In the genomic region with DNA sequence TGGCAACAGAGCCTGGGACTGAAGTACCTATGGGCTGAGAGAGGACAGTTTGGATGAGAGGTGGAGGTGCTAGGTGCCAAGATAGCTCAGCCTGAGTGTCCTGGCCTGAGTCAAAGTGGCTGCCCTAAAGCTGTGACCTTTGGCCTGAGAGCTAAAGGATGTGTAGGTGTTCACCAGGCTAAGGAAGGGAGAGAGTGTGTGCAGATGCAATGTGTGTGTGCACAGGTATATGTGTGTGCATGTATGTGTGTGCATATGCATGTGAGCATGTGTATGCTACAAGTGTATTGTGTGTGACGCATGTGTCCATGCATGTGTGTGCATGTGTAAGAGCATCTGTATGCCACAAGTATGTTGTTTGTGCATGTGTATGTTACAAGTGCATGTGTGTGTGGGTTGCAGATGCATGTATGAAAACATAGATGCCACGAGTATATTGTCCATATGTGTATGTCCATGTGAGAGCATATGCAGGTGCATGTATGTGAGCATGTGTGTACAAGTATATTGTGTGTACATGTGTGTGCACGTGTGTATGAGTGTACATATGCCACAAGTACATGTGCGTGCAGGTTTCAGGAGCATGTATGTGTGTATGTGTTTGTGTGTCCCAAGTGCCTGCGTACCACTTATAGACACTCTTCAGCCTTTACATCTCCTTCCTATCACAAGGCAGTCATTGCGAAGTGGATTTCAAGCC, we compare ENCODE assay signal across 27 cellular contexts.
"Had no signal": no experiment of that assay in that cellular context is flagged by ENCODE, and none has a peak within 500 bp of the region (broad histone marks: within the 10 kb centered on the region; RNA-seq: fewer than 3 reads in every experiment).

No MANE protein-coding gene starts in this region.

- H3K9me3 ChIP-seq: ascending aorta, breast epithelium had no signal

- H3K27ac ChIP-seq: ascending aorta, coronary artery, dorsolateral prefrontal cortex had no signal

- H3K4me3 ChIP-seq: ascending aorta, breast epithelium, coronary artery, dorsolateral prefrontal cortex had no signal

- H3K36me3 ChIP-seq: ascending aorta, breast epithelium had no signal

- ATAC-seq: activated naive CD4-positive, alpha-beta T cell treated with anti-CD3 and anti-CD28 coated beads, Interleukin-2, amount 50 U/mL, for 72 hours; activated T-cell treated with anti-CD3 and anti-CD28 coated beads, Interleukin-2, amount 50 U/mL, for 72 hours; esophagus mucosa; T-cell had no signal

- H3K4me1 ChIP-seq: breast epithelium had no signal

- H3K27me3 ChIP-seq: ascending aorta, breast epithelium, dorsolateral prefrontal cortex had no signal

- DNase-seq: activated CD4-positive, alpha-beta memory T cell treated with anti-CD3 and anti-CD28 coated beads, Interleukin-2, amount 10 ng/mL, durations not matched to agents 7 days and 5 days; activated CD4-positive, alpha-beta T cell treated with anti-CD3 and anti-CD28 coated beads for 4 hours; activated CD4-positive, alpha-beta T cell treated with anti-CD3 and anti-CD28 coated beads, Interleukin-2, amount 10 ng/mL, durations not matched to agents 7 days and 5 days; activated CD4-positive, alpha-beta T cell treated with anti-CD3 and anti-CD28 coated beads, Interleukin-2, amount 50 U/mL, for 4 hours; activated CD4-positive, CD25-positive, alpha-beta regulatory T cell; activated CD4-positive, CD25-positive, alpha-beta regulatory T cell treated with anti-CD3 and anti-CD28 coated beads, Interleukin-2, amount 50 U/mL, for 72 hours; activated CD8-positive, alpha-beta memory T cell treated with anti-CD3 and anti-CD28 coated beads, Interleukin-2, amount 50 U/mL, for 48 hours; activated gamma-delta T cell; activated naive CD4-positive, alpha-beta T cell; activated naive CD4-positive, alpha-beta T cell treated with anti-CD3 and anti-CD28 coated beads, Interleukin-2, amount 10 ng/mL, durations not matched to agents 7 days and 5 days; activated naive CD8-positive, alpha-beta T cell treated with anti-CD3 and anti-CD28 coated beads, Interleukin-2, amount 10 ng/mL, durations not matched to agents 7 days and 5 days; activated T-cell treated with anti-CD3 and anti-CD28 coated beads for 4 hours; activated T-cell treated with anti-CD3 and anti-CD28 coated beads, Interleukin-2, amount 50 U/mL, for 24 hours; activated T-cell treated with anti-CD3 and anti-CD28 coated beads, Interleukin-2, amount 50 U/mL, for 72 hours; dorsolateral prefrontal cortex; effector memory CD4-positive, alpha-beta T cell; endodermal cell; foreskin fibroblast; glutamatergic neuron; SW 1271; T-cell; T1000 had no signal
